18 cellular contexts compared by ENCODE assay signal in the genomic region with DNA sequence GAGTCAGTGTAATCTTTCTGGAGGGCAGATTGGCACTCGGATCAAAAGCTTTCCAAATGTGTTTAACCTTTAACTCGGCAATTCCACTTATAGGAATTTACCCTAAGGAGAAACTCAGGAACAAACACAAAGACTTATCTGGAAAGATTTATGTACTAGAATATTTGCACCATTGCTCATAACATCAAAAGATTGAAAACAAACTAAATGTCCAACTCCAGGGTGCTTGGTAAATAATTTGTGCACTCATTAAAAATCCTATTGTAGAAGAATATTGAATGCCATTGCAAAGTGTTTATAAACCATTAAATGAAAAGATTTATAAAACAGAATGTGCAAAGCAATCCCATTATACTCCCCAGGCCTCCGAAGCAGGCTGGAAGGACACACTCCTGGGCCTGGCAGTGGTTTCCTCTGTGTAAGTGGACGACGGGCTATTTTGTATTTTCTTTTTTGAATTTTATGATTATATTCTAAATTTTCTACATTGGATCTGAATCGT. TPM values are rescaled to one million over a fixed set of nuclear protein-coding genes. Genes with fewer than 3 reads are reported as not detected.
"Had no signal": no experiment of that assay in that cellular context is flagged by ENCODE, and none has a peak within 500 bp of the region (broad histone marks: within the 10 kb centered on the region; RNA-seq: fewer than 3 reads in every experiment).

No MANE protein-coding gene starts in this region.

- DNase-seq: activated CD4-positive, alpha-beta T cell treated with anti-CD3 and anti-CD28 coated beads, Interleukin-2, amount 50 U/mL, for 1 hour; effector memory CD4-positive, alpha-beta T cell; foreskin fibroblast; retina; stimulated activated CD4-positive, alpha-beta T cell treated with anti-CD3 and anti-CD28 coated beads, Interleukin-12 subunit alpha, Interleukin-12 subunit beta, amount 100 ng/mL, for 4 hours; stimulated activated CD4-positive, alpha-beta T cell treated with anti-CD3 and anti-CD28 coated beads, Interleukin-1b, Interleukin-23, amount 100 ng/mL, for 48 hours; stimulated activated naive CD4-positive, alpha-beta T cell; T1000 had no signal

- H3K9me3 Mint-ChIP-seq: dendritic cell treated with granulocyte-macrophage colony-stimulating factor and Interleukin-4, amounts not matched to agents 40 ng/mL and 50 ng/mL, for 4 days; naive thymus-derived CD8-positive, alpha-beta T cell had no signal

- H3K27ac Mint-ChIP-seq: activated naive CD8-positive, alpha-beta T cell; dendritic cell treated with granulocyte-macrophage colony-stimulating factor and Interleukin-4, amounts not matched to agents 40 ng/mL and 50 ng/mL, for 4 days had no signal

- ATAC-seq: naive thymus-derived CD8-positive, alpha-beta T cell had no signal

- H3K27ac ChIP-seq: hepatocyte, left ventricle myocardium inferior, neutrophil, parathyroid adenoma, tibial artery had no signal

- H3K4me3 Mint-ChIP-seq: activated naive CD8-positive, alpha-beta T cell; dendritic cell treated with granulocyte-macrophage colony-stimulating factor and Interleukin-4, amounts not matched to agents 40 ng/mL and 50 ng/mL, for 4 days; naive thymus-derived CD8-positive, alpha-beta T cell had no signal

- H3K36me3 Mint-ChIP-seq: activated naive CD8-positive, alpha-beta T cell; naive thymus-derived CD8-positive, alpha-beta T cell had no signal

RNA-seq across cellular contexts. Expression of gene RBFOX3, which starts 18.7 kb away (rescaled TPM):
- total RNA-seq: hepatocyte; left ventricle myocardium inferior; naive thymus-derived CD8-positive, alpha-beta T cell; subcutaneous adipose tissue; T-helper 1 cell treated with Interleukin-12 subunit alpha and Interleukin-12 subunit beta and Interleukin-4 antibody, amounts not matched to agents 30 ng/mL and 1 ng/mL, for 36 hours had no signal
